In the genomic region with DNA sequence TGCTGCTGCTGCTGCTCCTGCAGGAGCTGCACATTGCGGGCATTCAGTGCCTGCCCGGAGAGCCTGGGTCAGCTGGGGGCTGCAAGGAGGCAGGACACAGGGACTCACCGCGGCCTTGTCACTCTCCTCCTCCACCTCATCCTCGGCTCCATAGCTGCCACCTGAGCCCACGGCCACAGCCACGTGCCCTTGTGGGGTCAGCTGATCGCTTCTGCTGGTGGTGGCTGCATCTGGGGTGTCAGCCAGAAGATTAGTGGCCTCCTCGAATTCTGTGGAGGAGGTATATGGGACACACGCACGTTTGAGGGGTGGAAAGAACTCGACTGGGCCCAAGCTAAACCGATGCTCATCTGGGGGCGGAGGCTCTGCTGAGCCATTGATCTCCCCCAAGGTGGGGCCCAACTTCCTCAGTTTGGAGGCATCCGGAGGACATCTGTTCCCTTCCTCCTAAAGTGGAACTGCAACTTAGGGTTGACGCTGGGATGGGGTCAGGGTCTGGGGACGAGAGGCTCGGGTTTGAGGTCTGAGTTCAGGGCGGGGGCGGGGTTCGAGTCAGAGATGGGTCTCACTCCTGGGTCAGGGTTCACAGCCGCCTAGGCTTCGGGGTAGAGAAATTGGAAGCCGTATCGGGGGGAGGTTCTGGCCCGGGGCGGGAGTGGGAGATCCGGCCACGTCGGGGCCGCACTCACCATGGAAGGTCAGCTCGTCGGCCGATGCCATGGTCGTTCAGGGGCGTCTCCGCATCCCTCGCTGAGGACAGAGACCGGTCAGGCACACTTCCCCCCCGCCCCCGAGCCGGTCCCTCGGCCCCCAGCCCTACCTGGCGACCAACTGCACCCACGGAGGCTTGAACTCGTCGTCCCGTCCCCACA, we compare ENCODE assay signal across 8 cellular contexts. TPM values are rescaled to one million over a fixed set of nuclear protein-coding genes. Genes with fewer than 3 reads are reported as not detected.
DNase-seq lines count a peak whose midpoint lies in the region; ATAC-seq, FAIRE-seq and TF ChIP-seq lines count a peak whose summit lies in the region.

No MANE protein-coding gene starts in this region.

- H3K9me3 ChIP-seq in DND-41 (ENCODE audit: insufficient read depth, low read length, severe bottlenecking), result no peaks in the 10 kb centered on the region
- H3K9me3 ChIP-seq in right cardiac atrium (ENCODE audit: control insufficient read depth, low read length), result no peaks in the 10 kb centered on the region
- no peaks in the 10 kb centered on the region for H3K9me3 ChIP-seq in small intestine (ENCODE audit: control insufficient read depth, low read depth)

- H3K36me3 ChIP-seq in DND-41 (ENCODE audit: insufficient read depth, low read length) (peaks cover 50% of the 10 kb centered on the region), small intestine (ENCODE audit: control insufficient read depth in 2 of 2, insufficient read depth in 2 of 2, low read length in 2 of 2) (peaks cover 0 to 4% of the 10 kb centered on the region in 2 donors)

- intact Hi-C loops in right cardiac atrium (cut with DNase I), result loop anchor here in 3 of 4 donors (5.0 to 10.0 kb wide), 2 partner anchors 53 to 56 kb away; partner anchors contain the start of gene CARM1 (in 3 of the 3)

- WGBS in right cardiac atrium, result 10% methylated on average over 48 of the region's 48 CpGs
- 4 to 8% (median 5%) methylated on average over 45 to 48 of the region's 48 CpGs for WGBS in small intestine, 3 donors

- H3K36me3 Mint-ChIP-seq in activated CD8-positive, alpha-beta T cell treated with anti-CD3 and anti-CD28 coated beads, Interleukin-2, amount 10 ng/mL, durations not matched to agents 7 days and 5 days (ENCODE audit: low read depth), result peaks cover 19% of the 10 kb centered on the region

- CTCF ChIA-PET in activated CD8-positive, alpha-beta T cell treated with anti-CD3 and anti-CD28 coated beads, Interleukin-2, amount 10 ng/mL, durations not matched to agents 7 days and 5 days (lab: Charles Lee), result interaction anchor here (0.6 to 1.1 kb wide), 5 partner anchors 9 to 108 kb away, joined by 3 to 5 read pairs (median 4); no protein-coding TSS in a partner anchor

- FAIRE-seq in small intestine (lab: Jason Lieb, UNC), result no peak

- peaks cover 52% of the 10 kb centered on the region for H3K79me2 ChIP-seq in DND-41 (ENCODE audit: insufficient read depth, low read length)

- peak overlapping the region; percentile 92 for H3K27ac Mint-ChIP-seq in activated CD8-positive, alpha-beta T cell treated with anti-CD3 and anti-CD28 coated beads, Interleukin-2, amount 10 ng/mL, durations not matched to agents 7 days and 5 days

- H3K4me3 ChIP-seq in DND-41 (ENCODE audit: low read depth in 1 of 2, low read length in 2 of 2), result peak overlapping the region; percentile 44 to 94; a peak in 3 of 4 replicates
- H3K4me3 ChIP-seq in right cardiac atrium (ENCODE audit: low read length), result peak overlapping the region; percentile 69
- peak overlapping the region; percentile 87 to 99 for H3K4me3 ChIP-seq in small intestine (ENCODE audit: low read depth in 1 of 2, low read length in 2 of 2)

- peak overlapping the region; percentile 95 for H3K4me3 Mint-ChIP-seq in activated CD8-positive, alpha-beta T cell treated with anti-CD3 and anti-CD28 coated beads, Interleukin-2, amount 10 ng/mL, durations not matched to agents 7 days and 5 days

- H3K4me1 ChIP-seq in DND-41 (ENCODE audit: insufficient read depth, low read length) (peaks cover 30% of the 10 kb centered on the region), right cardiac atrium (ENCODE audit: control insufficient read depth, insufficient read depth, low read length) (peaks cover 7% of the 10 kb centered on the region), small intestine (ENCODE audit: control insufficient read depth in 2 of 2, insufficient read depth in 1 of 2, low read depth in 1 of 2, low read length in 1 of 2) (peaks cover 0 to 8% of the 10 kb centered on the region in 2 donors)

- POLR2A ChIA-PET in activated CD8-positive, alpha-beta T cell treated with anti-CD3 and anti-CD28 coated beads, Interleukin-2, amount 10 ng/mL, durations not matched to agents 7 days and 5 days (lab: Charles Lee), result interaction anchor here (0.8 to 1.0 kb wide), 3 partner anchors 55 to 161 kb away, joined by 3 to 4 read pairs (median 3); partner anchors contain the start of genes CARM1 and LDLR

- H3K4me1 Mint-ChIP-seq in activated CD8-positive, alpha-beta T cell treated with anti-CD3 and anti-CD28 coated beads, Interleukin-2, amount 10 ng/mL, durations not matched to agents 7 days and 5 days (ENCODE audit: low read depth), result peaks cover 24% of the 10 kb centered on the region

- H3K27me3 Mint-ChIP-seq in activated CD8-positive, alpha-beta T cell treated with anti-CD3 and anti-CD28 coated beads, Interleukin-2, amount 10 ng/mL, durations not matched to agents 7 days and 5 days (ENCODE audit: low read depth), result no peaks in the 10 kb centered on the region

- TF ChIP-seq CTCF in DND-41 (IDR thresholded peaks at IDR 0.05; ENCODE audit: borderline replicate concordance, extremely low read depth, low read length, poor library complexity, severe bottlenecking), result no peak

- H3K4me2 ChIP-seq in DND-41 (ENCODE audit: insufficient read depth, low read length), result peak overlapping the region; percentile 90

- H2AFZ ChIP-seq in DND-41 (ENCODE audit: low read depth, low read length), result peak overlapping the region; percentile 81

- H4K20me1 ChIP-seq in DND-41 (ENCODE audit: insufficient read depth, low read length), result peaks cover 22% of the 10 kb centered on the region

- ATAC-seq in DND-41 (ENCODE audit: insufficient read depth, low read depth) (peak; percentile 15), HG03159 (IDR thresholded peaks at IDR 0.05; ENCODE audit: unreplicated experiment) (peak; percentile 3), right cardiac atrium (peak; percentile 1)
- ATAC-seq in activated CD8-positive, alpha-beta T cell treated with anti-CD3 and anti-CD28 coated beads, Interleukin-2, amount 10 ng/mL, durations not matched to agents 7 days and 5 days, result peak; percentile 2

- H3K9ac ChIP-seq in DND-41 (ENCODE audit: low read depth, low read length), result peak overlapping the region; percentile 90

- peak; percentile 35 for DNase-seq in DND-41
- DNase-seq in activated CD8-positive, alpha-beta T cell treated with anti-CD3 and anti-CD28 coated beads, Interleukin-2, amount 10 ng/mL, durations not matched to agents 7 days and 5 days, result peak; percentile 30
- DNase-seq in right cardiac atrium, result no peak
- peak; percentile 20 for DNase-seq in small intestine
- DNase-seq in HuH-7 (ENCODE audit: low spot score), result no peak
- DNase-seq in NCI-H2081 (lab: John Stamatoyannopoulos, UW), result no peak
- no peak for DNase-seq in stimulated activated CD4-positive, alpha-beta T cell treated with anti-CD3 and anti-CD28 coated beads, Interleukin-2, amount 100 ng/mL, for 48 hours

- H3K27me3 ChIP-seq in DND-41 (ENCODE audit: insufficient read depth, low read length, poor library complexity), result no peaks in the 10 kb centered on the region
- H3K27me3 ChIP-seq in right cardiac atrium (ENCODE audit: control insufficient read depth, insufficient read depth), result no peaks in the 10 kb centered on the region
- H3K27me3 ChIP-seq in small intestine (ENCODE audit: control insufficient read depth in 2 of 2, insufficient read depth in 2 of 2, low read length in 2 of 2), result no peaks in the 10 kb centered on the region

- H3K9me3 Mint-ChIP-seq in activated CD8-positive, alpha-beta T cell treated with anti-CD3 and anti-CD28 coated beads, Interleukin-2, amount 10 ng/mL, durations not matched to agents 7 days and 5 days (ENCODE audit: insufficient read depth), result no peaks in the 10 kb centered on the region

- H3K27ac ChIP-seq in DND-41 (ENCODE audit: low read length), result peak overlapping the region; percentile 71
- H3K27ac ChIP-seq in right cardiac atrium (ENCODE audit: low read length), result peak overlapping the region; percentile 26
- H3K27ac ChIP-seq in small intestine (ENCODE audit: low read depth in 1 of 2, low read length in 1 of 2), result peak overlapping the region in 1 of 2 donors; percentile 82

RNA-seq across cellular contexts. Expression of gene YIPF2, which starts 0.5 kb away (rescaled TPM):
- total RNA-seq in activated CD8-positive, alpha-beta T cell treated with anti-CD3 and anti-CD28 coated beads, Interleukin-2, amount 10 ng/mL, durations not matched to agents 7 days and 5 days, result 10 to 100 TPM; 20.4 to 20.5 TPM
- total RNA-seq in right cardiac atrium, result 10 to 100 TPM; 19.3 to 25.5 (median 24.4) TPM
- polyA plus RNA-seq in right cardiac atrium (26.5 TPM), small intestine (10 to 100 TPM; 18.3 to 65.1 (median 23.5) TPM)

RNA-seq across cellular contexts. Expression of gene TIMM29, which starts 0.7 kb away (rescaled TPM):
- 10 to 100 TPM; 20.2 to 23.0 TPM for total RNA-seq in activated CD8-positive, alpha-beta T cell treated with anti-CD3 and anti-CD28 coated beads, Interleukin-2, amount 10 ng/mL, durations not matched to agents 7 days and 5 days
- 10 to 100 TPM; 12.2 to 14.5 (median 13.0) TPM for total RNA-seq in right cardiac atrium
- polyA plus RNA-seq in right cardiac atrium, result 14.1 TPM
- polyA plus RNA-seq in small intestine, result 10 to 100 TPM; 13.5 to 19.2 (median 16.3) TPM

RNA-seq across cellular contexts. Expression of gene SMARCA4, which starts 32.9 kb away (rescaled TPM):
- total RNA-seq in activated CD8-positive, alpha-beta T cell treated with anti-CD3 and anti-CD28 coated beads, Interleukin-2, amount 10 ng/mL, durations not matched to agents 7 days and 5 days, result 100 to 1,000 TPM; 108 to 115 TPM
- total RNA-seq in right cardiac atrium, result 10 to 100 TPM; 33.1 to 49.6 (median 45.6) TPM
- polyA plus RNA-seq in right cardiac atrium, result 39.7 TPM
- polyA plus RNA-seq in small intestine, result 10 to 100 TPM; 54.6 to 70.0 (median 62.3) TPM

RNA-seq across cellular contexts. Expression of gene CARM1, which starts 56.6 kb away (rescaled TPM):
- total RNA-seq in activated CD8-positive, alpha-beta T cell treated with anti-CD3 and anti-CD28 coated beads, Interleukin-2, amount 10 ng/mL, durations not matched to agents 7 days and 5 days, result 10 to 100 TPM; 33.2 to 33.4 TPM
- total RNA-seq in right cardiac atrium, result 10 to 100 TPM; 30.8 to 37.2 (median 32.6) TPM
- 35.2 TPM for polyA plus RNA-seq in right cardiac atrium
- polyA plus RNA-seq in small intestine, result 10 to 100 TPM; 30.0 to 48.9 (median 30.4) TPM

Comparison
In these comparisons a context has a peak if more than half of its experiments do, and no peak if none do; other contexts are left out.
1. DNase-seq: peak in DND-41 (single experiment), activated CD8-positive, alpha-beta T cell treated with anti-CD3 and anti-CD28 coated beads, Interleukin-2, amount 10 ng/mL, durations not matched to agents 7 days and 5 days (single experiment) and small intestine (single experiment); none in right cardiac atrium (0 of 3), HuH-7 (single experiment), NCI-H2081 (0 of 2) and stimulated activated CD4-positive, alpha-beta T cell treated with anti-CD3 and anti-CD28 coated beads, Interleukin-2, amount 100 ng/mL, for 48 hours (0 of 2).
2. Peak in every context shown above with its lines, with median percentiles within 50 percentile points of each other: ATAC-seq and H3K4me3 ChIP-seq.